8 cellular contexts compared by ENCODE assay signal in the genomic region with DNA sequence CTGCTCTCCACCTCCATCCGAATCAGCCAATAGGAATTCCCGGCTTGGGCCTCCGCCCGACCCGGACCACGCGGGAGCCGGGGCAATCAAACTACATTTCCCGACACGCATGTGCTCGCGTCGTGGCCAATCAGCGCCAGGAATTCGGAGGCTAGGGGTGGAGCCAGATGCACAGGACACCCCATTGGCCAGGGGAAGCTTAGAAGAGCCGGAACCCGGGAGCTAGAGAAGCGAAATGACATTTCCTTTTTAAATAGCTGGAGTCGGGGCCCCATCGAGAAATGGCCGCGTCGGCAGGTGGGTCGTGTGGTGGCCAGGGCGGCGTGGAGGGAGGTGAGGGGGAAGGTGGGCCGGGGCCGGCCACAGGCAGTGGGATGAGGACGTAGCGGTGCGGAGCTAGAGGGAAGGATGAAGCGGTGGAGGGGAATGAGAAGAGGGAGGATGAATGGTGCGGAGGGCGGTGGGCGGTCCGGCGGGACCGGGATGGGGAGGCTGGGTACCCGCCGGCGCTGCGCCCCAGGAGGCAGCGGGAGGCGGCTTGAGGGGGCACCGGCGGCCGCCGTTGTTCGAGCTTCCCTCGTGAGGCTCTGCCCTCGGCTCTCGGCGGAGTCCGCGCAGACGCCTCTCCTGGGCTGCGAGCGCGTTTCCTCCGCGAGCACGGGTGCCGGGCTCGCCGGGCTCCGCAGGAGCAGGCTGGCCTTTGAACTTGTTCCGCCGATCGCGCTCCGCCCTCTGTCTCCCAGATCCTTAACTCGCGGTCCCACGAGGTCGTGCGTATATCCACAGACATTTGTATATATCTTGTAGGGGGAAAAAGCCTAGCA. TPM values are rescaled to one million over a fixed set of nuclear protein-coding genes. Genes with fewer than 3 reads are reported as not detected.
DNase-seq lines count a peak whose midpoint lies in the region; ATAC-seq and TF ChIP-seq lines count a peak whose summit lies in the region.

Gene KBTBD8 (plus strand): TSS at position 233 of the 824 bp plus-strand sequence. CDS start 49 bp downstream, at position 282.

- H3K27ac ChIP-seq in MM.1S (ENCODE audit: low read length): peak within 1 kb of the TSS; percentile 53

- peak within 1 kb of the TSS; percentile 93 for H3K4me3 Mint-ChIP-seq in natural killer cell treated with Interleukin-12 subunit alpha and Interleukin-12 subunit beta and Interleukin-15 and Interleukin-18, amount 100 ng/mL, for 72 hours

- H2AFZ ChIP-seq in MM.1S (ENCODE audit: low read length): peak within 1 kb of the TSS; percentile 78

- H3K36me3 ChIP-seq in HAP-1 (replicated peaks) (peaks cover 6% of the 10 kb centered on the region), MM.1S (replicated peaks; ENCODE audit: insufficient read depth, low read length) (peaks cover 7% of the 10 kb centered on the region; the same call in 1 of the 2 replicates)

- H3K4me1 Mint-ChIP-seq in natural killer cell treated with Interleukin-12 subunit alpha and Interleukin-12 subunit beta and Interleukin-15 and Interleukin-18, amount 100 ng/mL, for 72 hours (ENCODE audit: low read depth in 2 of 2): peaks cover 22 to 23% of the 10 kb centered on the region in 2 donors

- DNase-seq in G401 (ENCODE audit: low spot score) (peak; percentile 100), HAP-1 (ENCODE audit: low spot score in 2 of 2) (peak; percentile 97 to 98), MM.1S (peak; percentile 99), SIG-M5 (lab: John Stamatoyannopoulos, UW) (peak; percentile 82), fibroblast of the aortic adventitia (ENCODE audit: low read depth) (no peak)
- peak; percentile 99 for DNase-seq in activated effector memory CD4-positive, alpha-beta T cell treated with anti-CD3 and anti-CD28 coated beads, Interleukin-2, amount 50 U/mL, for 16 hours
- DNase-seq in natural killer cell treated with Interleukin-12 subunit alpha and Interleukin-12 subunit beta and Interleukin-15 and Interleukin-18, amount 100 ng/mL, for 72 hours (ENCODE audit: low spot score): peak; percentile 97
- peak; percentile 97 for DNase-seq in stimulated activated naive CD4-positive, alpha-beta T cell treated with Interleukin-2 at 50 U/mL for 16 hours (lab: John Stamatoyannopoulos, UW)

- H3K79me2 ChIP-seq in MM.1S (ENCODE audit: low read length): peaks cover 48% of the 10 kb centered on the region

- no peaks in the 10 kb centered on the region for H4K20me1 ChIP-seq in MM.1S (ENCODE audit: insufficient read depth, low read length)

- peak within 1 kb of the TSS; percentile 73 for H3K4me3 ChIP-seq in HAP-1
- peak within 1 kb of the TSS; percentile 88 for H3K4me3 ChIP-seq in MM.1S (ENCODE audit: low read length)
- H3K4me3 ChIP-seq in fibroblast of the aortic adventitia (ENCODE audit: low read depth, low read length): peak within 1 kb of the TSS; percentile 83

- H3K27me3 Mint-ChIP-seq in natural killer cell treated with Interleukin-12 subunit alpha and Interleukin-12 subunit beta and Interleukin-15 and Interleukin-18, amount 100 ng/mL, for 72 hours: peaks cover 3 to 18% of the 10 kb centered on the region in 2 donors

- peak within 1 kb of the TSS; percentile 65 for H3K9ac ChIP-seq in MM.1S (ENCODE audit: low read length)

- peak within 1 kb of the TSS; percentile 89 for H3K4me2 ChIP-seq in MM.1S (ENCODE audit: low read depth, low read length)

- ATAC-seq in natural killer cell treated with Interleukin-12 subunit alpha and Interleukin-12 subunit beta and Interleukin-15 and Interleukin-18, amount 100 ng/mL, for 72 hours: peak; percentile 98 to 99

- no peak for TF ChIP-seq CTCF in MM.1S (IDR thresholded peaks at IDR 0.05; ENCODE audit: low read length)
- no peak for TF ChIP-seq CTCF in fibroblast of the aortic adventitia (IDR thresholded peaks at IDR 0.05; ENCODE audit: insufficient read depth, low read length)

- peak within 1 kb of the TSS; percentile 80 to 83 for H3K27ac Mint-ChIP-seq in natural killer cell treated with Interleukin-12 subunit alpha and Interleukin-12 subunit beta and Interleukin-15 and Interleukin-18, amount 100 ng/mL, for 72 hours

- H3K9me3 ChIP-seq in HAP-1 (no peaks in the 10 kb centered on the region), MM.1S (replicated peaks; ENCODE audit: insufficient read depth, low read length) (no peaks in the 10 kb centered on the region)

- H3F3A ChIP-seq in MM.1S (ENCODE audit: insufficient read depth, low read length): peaks cover 13% of the 10 kb centered on the region; the same call in 1 of the 2 replicates

- H3K36me3 Mint-ChIP-seq in natural killer cell treated with Interleukin-12 subunit alpha and Interleukin-12 subunit beta and Interleukin-15 and Interleukin-18, amount 100 ng/mL, for 72 hours: peaks cover 10% of the 10 kb centered on the region

- H3K9me2 ChIP-seq in MM.1S (replicated peaks; ENCODE audit: insufficient read depth, low read length): no peaks in the 10 kb centered on the region

- peaks cover 9% of the 10 kb centered on the region for H3K4me1 ChIP-seq in HAP-1
- peaks cover 33% of the 10 kb centered on the region for H3K4me1 ChIP-seq in MM.1S (ENCODE audit: low read length)

- H3K9me3 Mint-ChIP-seq in natural killer cell treated with Interleukin-12 subunit alpha and Interleukin-12 subunit beta and Interleukin-15 and Interleukin-18, amount 100 ng/mL, for 72 hours: no peaks in the 10 kb centered on the region

- H3K27me3 ChIP-seq in HAP-1 (ENCODE audit: low read depth) (no peaks in the 10 kb centered on the region), MM.1S (replicated peaks; ENCODE audit: insufficient read depth, low read length) (no peaks in the 10 kb centered on the region)

- in situ Hi-C loops in G401 (cut with HindIII; ENCODE audit: low sequenced_read_pairs): no loop called here
- in situ Hi-C loops in HAP-1 (cut with MboI; ENCODE audit: low sequenced_read_pairs): no loop called here

RNA-seq across cellular contexts. Expression of gene KBTBD8, which starts in this region (rescaled TPM):
- total RNA-seq in G401 (2014; rRNA removed; shearing (Covaris generic)): 9.8 and 19.1 TPM in 2 replicates
- 1.1 and 9.8 TPM in 2 replicates for total RNA-seq in fibroblast of the aortic adventitia (ENCODE audit: low replicate concordance)
- 10 to 100 TPM; 16.0 to 24.5 TPM for total RNA-seq in natural killer cell treated with Interleukin-12 subunit alpha and Interleukin-12 subunit beta and Interleukin-15 and Interleukin-18, amount 100 ng/mL, for 72 hours
